In genomic region chr11:45934580-45935318, GRCh38 we compare ENCODE assay signal across 21 cellular contexts. TPM values are rescaled to one million over a fixed set of nuclear protein-coding genes. Genes with fewer than 3 reads are reported as not detected.
DNase-seq lines count a peak whose midpoint lies in the region; ATAC-seq, FAIRE-seq and TF ChIP-seq lines count a peak whose summit lies in the region.
"Had no signal": no experiment of that assay in that cellular context is flagged by ENCODE, and none has a peak within 500 bp of the region (broad histone marks: within the 10 kb centered on the region; RNA-seq: fewer than 3 reads in every experiment).

No MANE protein-coding gene starts in this region.

- H3K36me3 ChIP-seq in HUES48 (ENCODE audit: control insufficient read depth, insufficient read depth, low read length) (peaks cover 52% of the 10 kb centered on the region), RWPE2 (ENCODE audit: low read depth) (0 out of 2 replicates have a peak, but pooled peaks cover 11% of the 10 kb centered on the region), small intestine (ENCODE audit: control insufficient read depth in 2 of 2, insufficient read depth in 2 of 2, low read length in 2 of 2) (peaks cover 6% of the 10 kb centered on the region in 2 donors)

- H3K9me3 ChIP-seq in HUES48 (ENCODE audit: control insufficient read depth, insufficient read depth, low read length): no peaks in the 10 kb centered on the region
- H3K9me3 ChIP-seq in RWPE2 (ENCODE audit: severe bottlenecking): no peaks in the 10 kb centered on the region
- no peaks in the 10 kb centered on the region for H3K9me3 ChIP-seq in small intestine (ENCODE audit: control insufficient read depth, low read depth)
- H3K9me3 ChIP-seq: neutrophil, right atrium auricular region, tibial artery had no signal

- ATAC-seq in RWPE2 (ENCODE audit: low read depth): no peak
- ATAC-seq in foreskin keratinocyte: peak; percentile 13
- ATAC-seq: GM12878, left ventricle myocardium superior had no signal

- H3K27ac ChIP-seq in HUES48 (ENCODE audit: low read depth, low read length) (peak overlapping the region; percentile 7), RWPE2 (ENCODE audit: poor library complexity, severe bottlenecking) (peak overlapping the region; percentile 95), foreskin keratinocyte (no peak overlapping the region), small intestine (ENCODE audit: low read depth in 1 of 2, low read length in 1 of 2) (no peak overlapping the region)
- H3K27ac ChIP-seq: neutrophil, right atrium auricular region, tibial artery had no signal

- no peak overlapping the region for H3K4me3 ChIP-seq in HUES48 (ENCODE audit: low read depth, low read length)
- H3K4me3 ChIP-seq in RWPE2 (ENCODE audit: severe bottlenecking): no peak overlapping the region
- H3K4me3 ChIP-seq in small intestine (ENCODE audit: low read depth in 1 of 2, low read length in 2 of 2): no peak overlapping the region
- H3K4me3 ChIP-seq: GM12878, right atrium auricular region, tibial artery had no signal

- H3K9ac ChIP-seq in HUES48 (ENCODE audit: low read depth, low read length): no peak overlapping the region

- WGBS in small intestine, 3 donors: 75 to 80% (median 78%) methylated on average over 12 of the region's 12 CpGs

- TF ChIP-seq CTCF in RWPE2 (IDR thresholded peaks at IDR 0.05; ENCODE audit: poor library complexity, severe bottlenecking) (no peak), foreskin keratinocyte (conservative IDR thresholded peaks at IDR 0.05) (no peak)

- DNase-seq in RWPE2 (ENCODE audit: low spot score) (no peak), foreskin keratinocyte (peak in 1 of 2 donors; percentile 70), small intestine (peak; percentile 24), inferior parietal cortex (ENCODE audit: extremely low spot score) (no peak), DMS153 treated with DMSO at 0.1 percent for 48 hours (lab: John Stamatoyannopoulos, UW; ENCODE audit: unreplicated experiment) (no peak), NK-92 (lab: John Stamatoyannopoulos, UW; ENCODE audit: unreplicated experiment) (no peak)
- DNase-seq: activated CD4-positive, alpha-beta T cell treated with anti-CD3 and anti-CD28 coated beads, Interleukin-2, amount 50 U/mL, for 1 hour; activated effector memory CD4-positive, alpha-beta T cell treated with anti-CD3 and anti-CD28 coated beads, Interleukin-2, amount 50 U/mL, for 16 hours; GF-D8; glutamatergic neuron; IMR-90; left ventricle myocardium superior; NCI-H1694; NCI-H2227 treated with DMSO at 0.1 percent for 48 hours; stimulated activated naive CD4-positive, alpha-beta T cell had no signal

- H3K4me1 ChIP-seq in HUES48 (ENCODE audit: control insufficient read depth, insufficient read depth, low read length) (no peaks in the 10 kb centered on the region), RWPE2 (ENCODE audit: insufficient read depth, poor library complexity, severe bottlenecking) (peaks cover 36% of the 10 kb centered on the region), foreskin keratinocyte (peaks cover 32% of the 10 kb centered on the region), small intestine (ENCODE audit: control insufficient read depth in 2 of 2, insufficient read depth in 1 of 2, low read depth in 1 of 2, low read length in 1 of 2) (no peaks in the 10 kb centered on the region)

- H3K27me3 ChIP-seq in HUES48 (ENCODE audit: control insufficient read depth, insufficient read depth, low read length): no peaks in the 10 kb centered on the region
- H3K27me3 ChIP-seq in RWPE2 (ENCODE audit: insufficient read depth, poor library complexity, severe bottlenecking): no peaks in the 10 kb centered on the region
- H3K27me3 ChIP-seq in foreskin keratinocyte: no peaks in the 10 kb centered on the region
- H3K27me3 ChIP-seq in small intestine (ENCODE audit: control insufficient read depth in 2 of 2, insufficient read depth in 2 of 2, low read length in 2 of 2): no peaks in the 10 kb centered on the region
- H3K27me3 ChIP-seq: neutrophil, right atrium auricular region, tibial artery had no signal

- no peak for FAIRE-seq in small intestine (lab: Jason Lieb, UNC)
- FAIRE-seq: D721Med, GM12878 had no signal

RNA-seq across cellular contexts. Expression of gene LARGE2, which starts 12.3 kb away (rescaled TPM):
- 42.6 and 48.1 TPM in 2 replicates for total RNA-seq in foreskin keratinocyte
- polyA plus RNA-seq in foreskin keratinocyte (57.7 and 65.8 TPM in 2 replicates), small intestine (10 to 100 TPM in 1 of 3 donors, under 1 TPM in 2; 0.22 to 10.7 (median 0.81) TPM)
- total RNA-seq: IMR-90, left ventricle myocardium superior had no signal

RNA-seq across cellular contexts. Expression of gene PEX16, which starts 17.1 kb away (rescaled TPM):
- 20.4 and 20.7 TPM in 2 replicates for total RNA-seq in foreskin keratinocyte
- polyA plus RNA-seq in foreskin keratinocyte (25.7 and 27.0 TPM in 2 replicates), small intestine (10 to 100 TPM; 45.2 to 74.0 (median 71.9) TPM)

RNA-seq across cellular contexts. Expression of gene FREY1, which starts 27.7 kb away (rescaled TPM):
- 0.14 and 0.31 TPM in 2 replicates for total RNA-seq in foreskin keratinocyte
- polyA plus RNA-seq in foreskin keratinocyte (0.11 TPM in 2 replicates), small intestine (under 1 TPM in 1 of 3 donors, not detected in 2; 0.19 TPM)
- total RNA-seq: IMR-90 had no signal

RNA-seq across cellular contexts. Expression of gene MAPK8IP1, which starts 49.3 kb away (rescaled TPM):
- 0.78 and 1.0 TPM in 2 replicates for total RNA-seq in foreskin keratinocyte
- polyA plus RNA-seq in foreskin keratinocyte (0.54 and 1.0 TPM in 2 replicates), small intestine (1 to 10 TPM; 1.3 to 6.1 (median 1.9) TPM)

Comparison
In these comparisons a context has a peak if more than half of its experiments do, and no peak if none do; other contexts are left out.
1. H3K27ac ChIP-seq: peak in HUES48 (single experiment) and RWPE2 (single experiment); none in foreskin keratinocyte (single experiment) and small intestine (0 of 2).